ENCODE assay signal across 38 cellular contexts in the genomic region with DNA sequence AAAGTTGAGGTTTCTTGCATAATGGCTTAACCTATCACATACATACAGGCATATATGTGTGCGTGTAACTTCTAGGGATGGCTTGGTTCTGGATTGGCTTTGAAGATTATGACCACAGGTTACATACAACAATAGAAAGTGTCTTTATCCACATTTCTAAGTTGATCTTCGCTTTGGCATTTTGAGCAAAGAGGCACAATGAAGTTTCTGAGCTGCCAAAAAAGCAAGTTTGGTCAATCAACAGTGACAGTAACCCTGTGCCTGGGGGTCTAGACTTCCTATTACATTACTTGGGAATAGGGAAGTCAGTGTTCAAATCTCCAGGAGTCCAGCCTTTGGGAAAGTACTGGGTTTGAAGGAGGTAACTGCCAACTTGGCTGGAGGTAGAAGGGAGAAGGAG. TPM values are rescaled to one million over a fixed set of nuclear protein-coding genes. Genes with fewer than 3 reads are reported as not detected.
"Had no signal": no experiment of that assay in that cellular context is flagged by ENCODE, and none has a peak within 500 bp of the region (broad histone marks: within the 10 kb centered on the region; RNA-seq: fewer than 3 reads in every experiment).

No MANE protein-coding gene starts in this region.

- H3K27ac ChIP-seq: ascending aorta, brain microvascular endothelial cell, coronary artery, esophagus muscularis mucosa, gastroesophageal sphincter, heart right ventricle, hepatocyte, WERI-Rb-1 had no signal

- H3K4me3 ChIP-seq: ascending aorta, coronary artery, esophagus muscularis mucosa, gastroesophageal sphincter, heart right ventricle, hepatocyte had no signal

- DNase-seq: activated B cell treated with CpG ODN at 0.5 μM for 24 hours; activated CD4-positive, alpha-beta T cell treated with anti-CD3 and anti-CD28 coated beads for 48 hours; activated CD4-positive, alpha-beta T cell treated with anti-CD3 and anti-CD28 coated beads, Interleukin-2, amount 50 U/mL, for 1 hour; activated CD4-positive, alpha-beta T cell treated with anti-CD3 and anti-CD28 coated beads, Interleukin-2, amount 50 U/mL, for 48 hours; activated CD8-positive, alpha-beta memory T cell treated with anti-CD3 and anti-CD28 coated beads, Interleukin-2, amount 10 ng/mL, durations not matched to agents 7 days and 5 days; activated CD8-positive, alpha-beta memory T cell treated with anti-CD3 and anti-CD28 coated beads, Interleukin-2, amount 50 U/mL, for 4 hours; activated CD8-positive, alpha-beta T cell treated with anti-CD3 and anti-CD28 coated beads, Interleukin-2, amount 10 ng/mL, durations not matched to agents 7 days and 5 days; activated effector memory CD4-positive, alpha-beta T cell treated with anti-CD3 and anti-CD28 coated beads, Interleukin-2, amount 50 U/mL, for 16 hours; activated naive CD4-positive, alpha-beta T cell treated with anti-CD3 and anti-CD28 coated beads for 36 hours; activated naive CD8-positive, alpha-beta T cell treated with anti-CD3 and anti-CD28 coated beads for 36 hours; activated T-cell treated with anti-CD3 and anti-CD28 coated beads, Interleukin-2, amount 50 U/mL, for 1 hour; brain microvascular endothelial cell; dorsolateral prefrontal cortex; effector memory CD8-positive, alpha-beta T cell; erythroblast; foreskin melanocyte; heart right ventricle; T1000; WERI-Rb-1 had no signal

- H3K9me3 Mint-ChIP-seq: activated B cell treated with CpG ODN at 0.5 μM for 24 hours; activated naive CD4-positive, alpha-beta T cell treated with anti-CD3 and anti-CD28 coated beads for 36 hours; activated naive CD4-positive, alpha-beta T cell treated with anti-CD3 and anti-CD28 coated beads, Interleukin-2, amount 50 U/mL, for 24 hours; activated T-helper 1 cell treated with anti-CD3 and anti-CD28 coated beads, Interleukin-12 subunit alpha, Interleukin-12 subunit beta, Interleukin-2, Interleukin-4 antibody, amounts not matched to agents 30 ng/mL and 10 ng/mL and 1 ng/mL, durations not matched to agents 14 hours and 24 hours and 36 hours; activated T-helper 2 cell treated with anti-CD3 and anti-CD28 coated beads, Interferon-gamma antibody, Interleukin-2, Interleukin-4, amounts not matched to agents 10 μg/mL and 5 μg/mL and 100 μg/mL, durations not matched to agents 14 hours and 24 hours and 36 hours; central memory CD8-positive, alpha-beta T cell; dendritic cell treated with granulocyte-macrophage colony-stimulating factor and Interleukin-4, amounts not matched to agents 40 ng/mL and 50 ng/mL, for 4 days had no signal

- H3K4me1 ChIP-seq: ascending aorta had no signal

- H3K79me2 ChIP-seq: hepatocyte had no signal

- H2AFZ ChIP-seq: hepatocyte had no signal

- H3K27me3 ChIP-seq: ascending aorta had no signal

- ATAC-seq: activated CD4-positive, CD25-positive, alpha-beta regulatory T cell treated with anti-CD3 and anti-CD28 coated beads, Interleukin-2, amount 50 U/mL, for 24 hours; activated CD8-positive, alpha-beta memory T cell treated with anti-CD3 and anti-CD28 coated beads, Interleukin-2, amount 10 ng/mL, durations not matched to agents 7 days and 5 days; activated CD8-positive, alpha-beta T cell treated with anti-CD3 and anti-CD28 coated beads, Interleukin-2, amount 10 ng/mL, durations not matched to agents 7 days and 5 days; effector memory CD8-positive, alpha-beta T cell; gastroesophageal sphincter; heart right ventricle had no signal

- H3K36me3 ChIP-seq: ascending aorta, brain microvascular endothelial cell, esophagus muscularis mucosa, gastroesophageal sphincter, heart right ventricle, WERI-Rb-1 had no signal

- H3K9me3 ChIP-seq: ascending aorta, esophagus muscularis mucosa, gastroesophageal sphincter, heart right ventricle had no signal

- H3K27ac Mint-ChIP-seq: activated B cell treated with CpG ODN at 0.5 μM for 24 hours; activated naive CD4-positive, alpha-beta T cell treated with anti-CD3 and anti-CD28 coated beads for 36 hours; activated naive CD4-positive, alpha-beta T cell treated with anti-CD3 and anti-CD28 coated beads, Interleukin-2, amount 50 U/mL, for 24 hours; activated naive CD8-positive, alpha-beta T cell treated with anti-CD3 and anti-CD28 coated beads for 36 hours; dendritic cell treated with granulocyte-macrophage colony-stimulating factor and Interleukin-4, amounts not matched to agents 40 ng/mL and 50 ng/mL, for 4 days; effector memory CD8-positive, alpha-beta T cell had no signal

- H3K4me1 Mint-ChIP-seq: activated CD8-positive, alpha-beta memory T cell treated with anti-CD3 and anti-CD28 coated beads, Interleukin-2, amount 10 ng/mL, durations not matched to agents 7 days and 5 days had no signal

- FAIRE-seq: bronchial epithelial cell had no signal

- H3K4me3 Mint-ChIP-seq: activated B cell treated with CpG ODN at 0.5 μM for 24 hours; activated CD8-positive, alpha-beta memory T cell treated with anti-CD3 and anti-CD28 coated beads, Interleukin-2, amount 10 ng/mL, durations not matched to agents 7 days and 5 days; activated CD8-positive, alpha-beta T cell treated with anti-CD3 and anti-CD28 coated beads, Interleukin-2, amount 10 ng/mL, durations not matched to agents 7 days and 5 days; activated naive CD4-positive, alpha-beta T cell treated with anti-CD3 and anti-CD28 coated beads for 36 hours; activated naive CD4-positive, alpha-beta T cell treated with anti-CD3 and anti-CD28 coated beads, Interleukin-2, amount 50 U/mL, for 24 hours; activated naive CD8-positive, alpha-beta T cell treated with anti-CD3 and anti-CD28 coated beads for 36 hours; activated T-helper 1 cell treated with anti-CD3 and anti-CD28 coated beads, Interleukin-12 subunit alpha, Interleukin-12 subunit beta, Interleukin-2, Interleukin-4 antibody, amounts not matched to agents 30 ng/mL and 10 ng/mL and 1 ng/mL, durations not matched to agents 14 hours and 24 hours and 36 hours; central memory CD8-positive, alpha-beta T cell; dendritic cell treated with granulocyte-macrophage colony-stimulating factor and Interleukin-4, amounts not matched to agents 40 ng/mL and 50 ng/mL, for 4 days; effector memory CD8-positive, alpha-beta T cell had no signal

RNA-seq across cellular contexts. Expression of gene SOX1, which starts 3.1 kb away (rescaled TPM):
- total RNA-seq: activated B cell treated with CpG ODN at 0.5 μM for 24 hours; activated CD8-positive, alpha-beta memory T cell treated with anti-CD3 and anti-CD28 coated beads for 36 hours; activated CD8-positive, alpha-beta memory T cell treated with anti-CD3 and anti-CD28 coated beads, Interleukin-2, amount 10 ng/mL, durations not matched to agents 7 days and 5 days; activated CD8-positive, alpha-beta T cell treated with anti-CD3 and anti-CD28 coated beads, Interleukin-2, amount 10 ng/mL, durations not matched to agents 7 days and 5 days; activated naive CD4-positive, alpha-beta T cell treated with anti-CD3 and anti-CD28 coated beads for 36 hours; activated naive CD8-positive, alpha-beta T cell treated with anti-CD3 and anti-CD28 coated beads for 36 hours; activated T-helper 1 cell treated with anti-CD3 and anti-CD28 coated beads, Interleukin-12 subunit alpha, Interleukin-12 subunit beta, Interleukin-2, Interleukin-4 antibody, amounts not matched to agents 30 ng/mL and 10 ng/mL and 1 ng/mL, durations not matched to agents 14 hours and 24 hours and 36 hours; activated T-helper 2 cell treated with anti-CD3 and anti-CD28 coated beads, Interferon-gamma antibody, Interleukin-2, Interleukin-4, amounts not matched to agents 10 μg/mL and 5 μg/mL and 100 μg/mL, durations not matched to agents 14 hours and 24 hours and 36 hours; ascending aorta; bronchial epithelial cell; cardiac septum; fibroblast of lung; fibroblast of villous mesenchyme; glomerular endothelial cell; heart right ventricle; hepatocyte; T-helper 1 cell treated with Interleukin-12 subunit alpha and Interleukin-12 subunit beta and Interleukin-4 antibody, amounts not matched to agents 30 ng/mL and 1 ng/mL, for 36 hours; T-helper 2 cell treated with Interferon-gamma antibody and Interleukin-4, amounts not matched to agents 100 ng/mL and 5 ng/mL, for 36 hours had no signal
- polyA plus RNA-seq: fibroblast of lung, heart right ventricle had no signal
